ENCODE assay signal across 10 cellular contexts in genomic region chr7:129640400-129640799, GRCh38.
"Had no signal": no experiment of that assay in that cellular context is flagged by ENCODE, and none has a peak within 500 bp of the region (broad histone marks: within the 10 kb centered on the region; RNA-seq: fewer than 3 reads in every experiment).

No MANE protein-coding gene starts in this region.

- H3K27ac ChIP-seq: GM23248 had no signal

- H3K9me3 ChIP-seq: HAP-1 had no signal

- H3K4me2 ChIP-seq: GM23338 had no signal

- FAIRE-seq: H1, H54 had no signal

- H3K9ac ChIP-seq: GM23248 had no signal

- H2AFZ ChIP-seq: GM23248, GM23338 had no signal

- ATAC-seq: GM23338, HCT116 had no signal

- H3K27ac Mint-ChIP-seq: GM23338, H9 had no signal

- H3K36me3 ChIP-seq: HAP-1 had no signal

- H3K4me3 Mint-ChIP-seq: GM23338, H9 had no signal

- DNase-seq: GM23248, GOT3, H7, H9, HCEC 1CT had no signal

- H3K9me3 Mint-ChIP-seq: GM23338, H9 had no signal

- H3K4me3 ChIP-seq: GM23248, GM23338, HAP-1 had no signal
